ENCODE assay signal across 1 cellular context in genomic region chr7:137648166-137648565, GRCh38.
TF ChIP-seq lines count a peak whose summit lies in the region.

No MANE protein-coding gene starts in this region.

TF ChIP-seq in IMR-90, 13 proteins besides CTCF, POLR2A, EP300 and RAD21 (continued from another document):
- TF ChIP-seq USF2 (IDR thresholded peaks at IDR 0.05; ENCODE audit: low read depth, low read length): no peak
- no peak for TF ChIP-seq FOS (IDR thresholded peaks at IDR 0.05; ENCODE audit: low read depth, low read length)
- no peak for TF ChIP-seq MAFK (IDR thresholded peaks at IDR 0.05; ENCODE audit: low read depth, low read length)
- TF ChIP-seq RCOR1 (IDR thresholded peaks at IDR 0.05; ENCODE audit: insufficient replicate concordance, low read length): no peak
- TF ChIP-seq ELK1 (IDR thresholded peaks at IDR 0.05; ENCODE audit: borderline replicate concordance, low read depth, low read length): no peak
